ENCODE assay signal across 14 cellular contexts in genomic region chr2:10873790-10874437, GRCh38. TPM values are rescaled to one million over a fixed set of nuclear protein-coding genes. Genes with fewer than 3 reads are reported as not detected.
A peak's percentile ranks its signal among the peaks of the same experiment; 100 is the strongest.
DNase-seq lines count a peak whose midpoint lies in the region; ATAC-seq, FAIRE-seq and TF ChIP-seq lines count a peak whose summit lies in the region.
"Had no signal": no experiment of that assay in that cellular context is flagged by ENCODE, and none has a peak within 500 bp of the region (broad histone marks: within the 10 kb centered on the region; RNA-seq: fewer than 3 reads in every experiment).

No MANE protein-coding gene starts in this region.

- H3K27me3 ChIP-seq in bronchial epithelial cell (ENCODE audit: control insufficient read depth, insufficient read depth, low read length) (no peaks in the 10 kb centered on the region), gastrocnemius medialis (no peaks in the 10 kb centered on the region), upper lobe of right lung (no peaks in the 10 kb centered on the region), tibial nerve (no peaks in the 10 kb centered on the region)
- H3K27me3 ChIP-seq: colonic mucosa had no signal

- TF ChIP-seq CTCF in bronchial epithelial cell (IDR thresholded peaks at IDR 0.05; ENCODE audit: insufficient read depth, low read length, severe bottlenecking), result no peak
- TF ChIP-seq CTCF in gastrocnemius medialis (IDR thresholded peaks at IDR 0.05 in 4 of 5, conservative IDR thresholded peaks at IDR 0.05 in 1 of 5), result no peak
- no peak for TF ChIP-seq CTCF in endothelial cell (IDR thresholded peaks at IDR 0.05; ENCODE audit: unreplicated experiment)
- no peak for TF ChIP-seq CTCF in upper lobe of right lung (IDR thresholded peaks at IDR 0.05)
- no peak for TF ChIP-seq CTCF in tibial nerve (IDR thresholded peaks at IDR 0.05)

- DNase-seq in activated CD4-positive, alpha-beta T cell treated with anti-CD3 and anti-CD28 coated beads for 48 hours, result peak; percentile 17
- DNase-seq in activated CD4-positive, alpha-beta T cell treated with anti-CD3 and anti-CD28 coated beads, Interleukin-2, amount 50 U/mL, for 1 hour, result no peak
- peak; percentile 55 for DNase-seq in bronchial epithelial cell (ENCODE audit: low read depth)
- peak in 1 of 2 donors; percentile 32 for DNase-seq in gastrocnemius medialis
- no peak for DNase-seq in endothelial cell (ENCODE audit: low spot score)
- no peak for DNase-seq in upper lobe of right lung
- no peak for DNase-seq in tibial nerve (ENCODE audit: low spot score in 2 of 2)
- DNase-seq: activated naive CD8-positive, alpha-beta T cell treated with anti-CD3 and anti-CD28 coated beads, Interleukin-2, amount 10 ng/mL, durations not matched to agents 7 days and 5 days; colonic mucosa; kidney glomerular epithelial cell; NCI-H1417 treated with DMSO at 0.1 percent for 48 hours had no signal

- H3K9me3 ChIP-seq in gastrocnemius medialis (no peaks in the 10 kb centered on the region), upper lobe of right lung (no peaks in the 10 kb centered on the region), tibial nerve (peaks cover 0 to 11% (median 0%) of the 10 kb centered on the region in 4 donors)

- in situ Hi-C loops in gastrocnemius medialis (cut with MboI; ENCODE audit: low sequenced_read_pairs in 4 of 4), result no loop called here

- TF ChIP-seq POLR2A in gastrocnemius medialis (IDR thresholded peaks at IDR 0.05), result no peak
- no peak for TF ChIP-seq POLR2A in tibial nerve (IDR thresholded peaks at IDR 0.05)

- peak; percentile 70 for ATAC-seq in HG02759 (IDR thresholded peaks at IDR 0.05; ENCODE audit: unreplicated experiment)
- ATAC-seq in gastrocnemius medialis, result peak in 1 of 2 donors; percentile 52
- no peak for ATAC-seq in upper lobe of right lung

- H3K4me1 Mint-ChIP-seq in endothelial cell (ENCODE audit: unreplicated experiment), result peaks cover 7% of the 10 kb centered on the region

- H3K9me3 Mint-ChIP-seq in endothelial cell (ENCODE audit: unreplicated experiment), result no peaks in the 10 kb centered on the region
- H3K9me3 Mint-ChIP-seq: activated naive CD8-positive, alpha-beta T cell treated with anti-CD3 and anti-CD28 coated beads, Interleukin-2, amount 10 ng/mL, durations not matched to agents 7 days and 5 days; type B pancreatic cell had no signal

- 82 to 83% methylated on average over 9 of the region's 9 CpGs for WGBS in tibial nerve, 2 donors

- H3K4me1 ChIP-seq in gastrocnemius medialis (peaks cover 20 to 32% of the 10 kb centered on the region in 2 donors), upper lobe of right lung (no peaks in the 10 kb centered on the region), tibial nerve (no peaks in the 10 kb centered on the region)

- no peak overlapping the region for H3K27ac Mint-ChIP-seq in endothelial cell (ENCODE audit: unreplicated experiment)
- H3K27ac Mint-ChIP-seq: activated naive CD8-positive, alpha-beta T cell treated with anti-CD3 and anti-CD28 coated beads, Interleukin-2, amount 10 ng/mL, durations not matched to agents 7 days and 5 days; nephron; type B pancreatic cell had no signal

- FAIRE-seq in bronchial epithelial cell (lab: Jason Lieb, UNC), result no peak

- H3K27ac ChIP-seq in gastrocnemius medialis, result peak overlapping the region in 3 of 4 donors; percentile 35 to 64 (median 50)
- H3K27ac ChIP-seq in upper lobe of right lung, result no peak overlapping the region
- H3K27ac ChIP-seq in tibial nerve, result no peak overlapping the region
- H3K27ac ChIP-seq: colonic mucosa had no signal

- TF ChIP-seq EP300 in tibial nerve (IDR thresholded peaks at IDR 0.05), result no peak

- no peaks in the 10 kb centered on the region for H3K36me3 ChIP-seq in bronchial epithelial cell (ENCODE audit: control insufficient read depth, insufficient read depth, low read length)
- H3K36me3 ChIP-seq in gastrocnemius medialis, result no peaks in the 10 kb centered on the region
- H3K36me3 ChIP-seq in upper lobe of right lung, result no peaks in the 10 kb centered on the region
- H3K36me3 ChIP-seq in tibial nerve, result no peaks in the 10 kb centered on the region
- H3K36me3 ChIP-seq: colonic mucosa had no signal

- H3K27me3 Mint-ChIP-seq in endothelial cell (ENCODE audit: unreplicated experiment), result peaks cover 13% of the 10 kb centered on the region

- H3K4me3 Mint-ChIP-seq in endothelial cell (ENCODE audit: unreplicated experiment), result no peak overlapping the region
- H3K4me3 Mint-ChIP-seq: activated naive CD8-positive, alpha-beta T cell treated with anti-CD3 and anti-CD28 coated beads, Interleukin-2, amount 10 ng/mL, durations not matched to agents 7 days and 5 days; nephron; type B pancreatic cell had no signal

- intact Hi-C loops in gastrocnemius medialis (cut with DNase I; ENCODE audit: low total_unique reads), result loop anchor here (2.0 to 5.0 kb wide), 2 partner anchors 39 to 58 kb away; no protein-coding TSS in a partner anchor
- intact Hi-C loops in upper lobe of right lung (cut with DNase I), result no loop called here

- no peak overlapping the region for H3K4me3 ChIP-seq in bronchial epithelial cell (ENCODE audit: low read depth, low read length)
- no peak overlapping the region for H3K4me3 ChIP-seq in gastrocnemius medialis
- H3K4me3 ChIP-seq in upper lobe of right lung, result no peak overlapping the region
- no peak overlapping the region for H3K4me3 ChIP-seq in tibial nerve
- H3K4me3 ChIP-seq: colonic mucosa had no signal

- peaks cover 4% of the 10 kb centered on the region for H3K36me3 Mint-ChIP-seq in endothelial cell (ENCODE audit: low read depth, unreplicated experiment)
- H3K36me3 Mint-ChIP-seq: type B pancreatic cell had no signal

RNA-seq across cellular contexts. Expression of gene KCNF1, which starts 37.8 kb away (rescaled TPM):
- total RNA-seq in bronchial epithelial cell (not detected in 2 replicates), gastrocnemius medialis (not detected), endothelial cell (ENCODE audit: unreplicated experiment) (8.4 TPM), upper lobe of right lung (0.17 TPM), tibial nerve (under 1 TPM in 2 of 4 donors, not detected in 2; 0.22 to 0.42 TPM)
- total RNA-seq: activated naive CD8-positive, alpha-beta T cell treated with anti-CD3 and anti-CD28 coated beads, Interleukin-2, amount 10 ng/mL, durations not matched to agents 7 days and 5 days had no signal

Comparison
In these comparisons a context has a peak if more than half of its experiments do, and no peak if none do; other contexts are left out.
1. DNase-seq: peak in activated CD4-positive, alpha-beta T cell treated with anti-CD3 and anti-CD28 coated beads for 48 hours (single experiment) and bronchial epithelial cell (single experiment); none in activated CD4-positive, alpha-beta T cell treated with anti-CD3 and anti-CD28 coated beads, Interleukin-2, amount 50 U/mL, for 1 hour (single experiment), endothelial cell (single experiment), upper lobe of right lung (single experiment) and tibial nerve (0 of 2).
2. H3K27ac ChIP-seq: peak in gastrocnemius medialis (3 of 4); none in upper lobe of right lung (single experiment) and tibial nerve (0 of 4).